9 cellular contexts compared by ENCODE assay signal in the genomic region with DNA sequence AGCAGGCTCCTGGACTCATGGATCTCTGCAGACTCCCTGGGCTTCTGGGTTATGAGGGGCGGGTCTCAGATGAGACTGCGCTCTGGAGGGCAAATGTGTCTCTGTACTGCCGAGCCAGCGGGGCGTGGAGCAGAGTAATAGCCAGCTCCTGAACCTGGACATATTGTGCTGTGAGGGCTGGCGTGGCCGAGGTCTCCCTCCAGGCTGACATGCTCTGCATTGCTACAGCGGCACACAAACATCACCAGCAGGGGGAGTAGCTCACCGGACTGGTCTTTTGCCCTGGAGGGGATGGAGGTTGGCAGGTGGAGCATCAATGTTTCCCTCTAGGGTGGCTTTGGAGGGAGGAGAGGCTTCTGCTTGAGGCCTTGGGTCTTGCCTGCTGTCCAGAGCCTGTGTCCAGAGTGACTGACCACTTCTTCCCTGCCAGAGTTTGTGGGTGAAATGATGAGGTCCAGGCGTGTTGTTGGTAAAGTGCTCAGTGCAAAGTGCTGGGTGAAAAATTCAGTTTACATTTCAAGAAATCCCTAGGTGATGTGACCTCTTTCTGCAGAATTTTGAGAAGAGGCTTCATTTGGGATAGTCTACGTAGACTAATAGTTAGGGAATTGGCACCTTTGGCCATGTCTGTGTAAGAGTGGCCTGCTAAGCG. TPM values are rescaled to one million over a fixed set of nuclear protein-coding genes. Genes with fewer than 3 reads are reported as not detected.
DNase-seq lines count a peak whose midpoint lies in the region; ATAC-seq and TF ChIP-seq lines count a peak whose summit lies in the region.
"Had no signal": no experiment of that assay in that cellular context is flagged by ENCODE, and none has a peak within 500 bp of the region (broad histone marks: within the 10 kb centered on the region; RNA-seq: fewer than 3 reads in every experiment).

No MANE protein-coding gene starts in this region.

- peaks cover 14 to 22% of the 10 kb centered on the region in 2 donors for H3K27me3 Mint-ChIP-seq in stimulated activated naive B cell treated with anti-CD40 and anti-IgM and Interleukin-4, amounts not matched to agents 10 μg/mL and 1 μg/mL and 100 μg/mL, for 72 hours

- ATAC-seq in left lung (peak; percentile 68), HG03521 (IDR thresholded peaks at IDR 0.05; ENCODE audit: unreplicated experiment) (no peak), HG03025 (IDR thresholded peaks at IDR 0.05; ENCODE audit: low FRiP score, unreplicated experiment) (no peak)
- ATAC-seq in stimulated activated naive B cell treated with anti-CD40 and anti-IgM and Interleukin-4, amounts not matched to agents 10 μg/mL and 1 μg/mL and 100 μg/mL, for 72 hours (replicated peaks) = peak; percentile 87 to 90

- H3K36me3 Mint-ChIP-seq in stimulated activated naive B cell treated with anti-CD40 and anti-IgM and Interleukin-4, amounts not matched to agents 10 μg/mL and 1 μg/mL and 100 μg/mL, for 72 hours = no peaks in the 10 kb centered on the region

- H3K4me3 ChIP-seq in astrocyte of the spinal cord (ENCODE audit: low read depth, low read length) (no peak overlapping the region), left lung (no peak overlapping the region)

- no peaks in the 10 kb centered on the region for H3K36me3 ChIP-seq in left lung

- no peak overlapping the region for H3K27ac Mint-ChIP-seq in stimulated activated naive B cell treated with anti-CD40 and anti-IgM and Interleukin-4, amounts not matched to agents 10 μg/mL and 1 μg/mL and 100 μg/mL, for 72 hours

- H3K4me3 Mint-ChIP-seq in stimulated activated naive B cell treated with anti-CD40 and anti-IgM and Interleukin-4, amounts not matched to agents 10 μg/mL and 1 μg/mL and 100 μg/mL, for 72 hours = no peak overlapping the region
- H3K4me3 Mint-ChIP-seq: central memory CD8-positive, alpha-beta T cell had no signal

- H3K4me1 ChIP-seq in left lung = no peaks in the 10 kb centered on the region

- no peak overlapping the region for H3K27ac ChIP-seq in left lung

- H3K4me1 Mint-ChIP-seq in stimulated activated naive B cell treated with anti-CD40 and anti-IgM and Interleukin-4, amounts not matched to agents 10 μg/mL and 1 μg/mL and 100 μg/mL, for 72 hours = no peaks in the 10 kb centered on the region
- H3K4me1 Mint-ChIP-seq: central memory CD8-positive, alpha-beta T cell had no signal

- TF ChIP-seq CTCF in GM12874 (IDR thresholded peaks at IDR 0.05; ENCODE audit: insufficient read depth, low read depth, low read length) (peak; percentile 91), LNCAP (IDR thresholded peaks at IDR 0.05) (peak; percentile 67), astrocyte of the spinal cord (IDR thresholded peaks at IDR 0.05; ENCODE audit: low read depth, low read length) (peak; percentile 76), left lung (IDR thresholded peaks at IDR 0.05) (peak; percentile 39 to 64)

- H3K9me3 Mint-ChIP-seq in stimulated activated naive B cell treated with anti-CD40 and anti-IgM and Interleukin-4, amounts not matched to agents 10 μg/mL and 1 μg/mL and 100 μg/mL, for 72 hours = no peaks in the 10 kb centered on the region
- H3K9me3 Mint-ChIP-seq: central memory CD8-positive, alpha-beta T cell had no signal

- no peaks in the 10 kb centered on the region for H3K9me3 ChIP-seq in left lung

- DNase-seq in T-helper 9 cell (peak; percentile 48), astrocyte of the spinal cord (ENCODE audit: low read depth, low spot score) (peak; percentile 13), left lung (no peak)
- peak; percentile 46 for DNase-seq in stimulated activated naive B cell treated with anti-CD40 and anti-IgM and Interleukin-4, amounts not matched to agents 10 μg/mL and 1 μg/mL and 100 μg/mL, for 72 hours

- in situ Hi-C loops in astrocyte of the spinal cord (cut with HindIII; ENCODE audit: low sequenced_read_pairs) = no loop called here

- intact Hi-C loops in left lung (cut with DNase I) = no loop called here

- H3K27me3 ChIP-seq in left lung = peaks cover 0 to 11% of the 10 kb centered on the region in 2 donors

RNA-seq across cellular contexts. Expression of a gene that starts 10.9 kb away (rescaled TPM):
- total RNA-seq in left lung = 10 to 100 TPM; 11.2 to 12.6 TPM

Comparison
In these comparisons a context has a peak if more than half of its experiments do, and no peak if none do; other contexts are left out.
1. DNase-seq: peak in T-helper 9 cell (single experiment), astrocyte of the spinal cord (single experiment) and stimulated activated naive B cell treated with anti-CD40 and anti-IgM and Interleukin-4, amounts not matched to agents 10 μg/mL and 1 μg/mL and 100 μg/mL, for 72 hours (single experiment); none in left lung (0 of 2).
2. ATAC-seq: peak in left lung (single experiment) and stimulated activated naive B cell treated with anti-CD40 and anti-IgM and Interleukin-4, amounts not matched to agents 10 μg/mL and 1 μg/mL and 100 μg/mL, for 72 hours (2 of 2); none in HG03521 (single experiment) and HG03025 (single experiment).
3. Peak in every context shown above with its lines, with median percentiles within 50 percentile points of each other: CTCF ChIP-seq.